ENCODE assay signal across 19 cellular contexts in genomic region chr2:198304859-198305258, GRCh38.
DNase-seq lines count a peak whose midpoint lies in the region; ATAC-seq and TF ChIP-seq lines count a peak whose summit lies in the region.
"Had no signal": no experiment of that assay in that cellular context is flagged by ENCODE, and none has a peak within 500 bp of the region (broad histone marks: within the 10 kb centered on the region; RNA-seq: fewer than 3 reads in every experiment).

No MANE protein-coding gene starts in this region.

- no peak overlapping the region for H2BK120ac ChIP-seq in mesendoderm (ENCODE audit: low read depth, low read length)

- peak; percentile 24 for ATAC-seq in effector memory CD8-positive, alpha-beta T cell (replicated peaks)
- ATAC-seq: CD8-positive, alpha-beta T cell; GM12878 had no signal

- in situ Hi-C loops in G401 (cut with HindIII; ENCODE audit: low sequenced_read_pairs), result loop anchor here (25.0 kb wide), 1 partner anchor 1182 kb away; no protein-coding TSS in a partner anchor

- no peaks in the 10 kb centered on the region for H3K36me3 ChIP-seq in HEK293 (ENCODE audit: control insufficient read depth in 2 of 2, insufficient read depth in 1 of 2, low read length in 2 of 2)
- H3K36me3 ChIP-seq in mesendoderm (ENCODE audit: control insufficient read depth, insufficient read depth, low read length), result no peaks in the 10 kb centered on the region
- no peaks in the 10 kb centered on the region for H3K36me3 ChIP-seq in hepatocyte (replicated peaks; ENCODE audit: insufficient read depth, low read depth)
- H3K36me3 ChIP-seq: BLaER1, HAP-1 had no signal

- no peaks in the 10 kb centered on the region for H3K36me3 Mint-ChIP-seq in effector memory CD8-positive, alpha-beta T cell (ENCODE audit: insufficient read depth)
- no peaks in the 10 kb centered on the region for H3K36me3 Mint-ChIP-seq in type B pancreatic cell
- H3K36me3 Mint-ChIP-seq: CD4-positive, CD25-positive, alpha-beta regulatory T cell; CD8-positive, alpha-beta T cell had no signal

- H2BK5ac ChIP-seq in mesendoderm (ENCODE audit: low read length), result no peak overlapping the region

- H3K9ac ChIP-seq in mesendoderm (ENCODE audit: low read length), result no peak overlapping the region
- H3K9ac ChIP-seq: BLaER1, GM23248 had no signal

- CTCF ChIA-PET in HEK293 (lab: Yijun Ruan, JAX), result interaction anchor here (0.5 to 1.3 kb wide), 3 partner anchors 8 to 380 kb away, joined by 3 to 5 read pairs (median 5); no protein-coding TSS in a partner anchor

- H3K9me3 ChIP-seq in HEK293 (ENCODE audit: control insufficient read depth, insufficient read depth, low read depth, low read length), result no peaks in the 10 kb centered on the region
- H3K9me3 ChIP-seq in hepatocyte (ENCODE audit: low read depth), result no peaks in the 10 kb centered on the region
- H3K9me3 ChIP-seq: BLaER1, Caco-2, HAP-1 had no signal

- H3K4me1 ChIP-seq in HEK293 (ENCODE audit: control insufficient read depth, insufficient read depth, low read length) (peaks cover 4% of the 10 kb centered on the region; the same call in 1 of the 2 replicates), mesendoderm (ENCODE audit: control insufficient read depth, low read depth, low read length) (no peaks in the 10 kb centered on the region), hepatocyte (ENCODE audit: insufficient read depth) (no peaks in the 10 kb centered on the region)
- H3K4me1 ChIP-seq: BLaER1, HAP-1 had no signal

- no peak overlapping the region for H4K8ac ChIP-seq in mesendoderm (ENCODE audit: low read depth, low read length)

- H3K27ac Mint-ChIP-seq in effector memory CD8-positive, alpha-beta T cell, result no peak overlapping the region
- H3K27ac Mint-ChIP-seq in type B pancreatic cell, result no peak overlapping the region
- H3K27ac Mint-ChIP-seq: B cell; CD4-positive, CD25-positive, alpha-beta regulatory T cell; CD8-positive, alpha-beta T cell had no signal

- no CpG with 5 or more reads among the region's 4 CpGs for WGBS in mesendoderm (ENCODE audit: extremely low coverage, insufficient coverage, low lambda C conversion rate)
- WGBS in hepatocyte (ENCODE audit: low lambda C conversion rate, missing lambda C conversion rate), result 78% methylated on average over 4 of the region's 4 CpGs

- TF ChIP-seq CTCF in HEK293 (tag by site-specific recombination; IDR thresholded peaks at IDR 0.05) (no peak), hepatocyte (IDR thresholded peaks at IDR 0.05; ENCODE audit: poor library complexity) (no peak), type B pancreatic cell (conservative IDR thresholded peaks at IDR 0.05) (no peak)

- H3K27me3 Mint-ChIP-seq in effector memory CD8-positive, alpha-beta T cell, result peaks cover 21 to 28% of the 10 kb centered on the region in 2 donors
- H3K27me3 Mint-ChIP-seq in type B pancreatic cell, result peaks cover 11% of the 10 kb centered on the region

- H2AFZ ChIP-seq in hepatocyte, result no peak overlapping the region
- H2AFZ ChIP-seq: GM23248 had no signal

- no peaks in the 10 kb centered on the region for H3K4me1 Mint-ChIP-seq in effector memory CD8-positive, alpha-beta T cell (ENCODE audit: low read depth in 2 of 2)
- H3K4me1 Mint-ChIP-seq in type B pancreatic cell (ENCODE audit: unreplicated experiment), result no peaks in the 10 kb centered on the region
- H3K4me1 Mint-ChIP-seq: B cell; CD4-positive, CD25-positive, alpha-beta regulatory T cell had no signal

- no peaks in the 10 kb centered on the region for H3K79me1 ChIP-seq in mesendoderm (ENCODE audit: low read length)

- no peak overlapping the region for H3K56ac ChIP-seq in mesendoderm (ENCODE audit: low read length)

- no peak for DNase-seq in effector memory CD8-positive, alpha-beta T cell
- DNase-seq in mesendoderm (peak; percentile 51), hepatocyte (ENCODE audit: low spot score) (no peak), G401 (ENCODE audit: low spot score) (no peak), type B pancreatic cell (ENCODE audit: extremely low spot score, unreplicated experiment) (no peak)
- DNase-seq: Caco-2; CD4-positive, CD25-positive, alpha-beta regulatory T cell; CD8-positive, alpha-beta T cell; DMS153; DND-41; GDM1; GM23248 had no signal

- no peak overlapping the region for H2AK5ac ChIP-seq in mesendoderm (ENCODE audit: low read length)

- no peak overlapping the region for H3K4me3 Mint-ChIP-seq in effector memory CD8-positive, alpha-beta T cell
- H3K4me3 Mint-ChIP-seq in type B pancreatic cell, result no peak overlapping the region
- H3K4me3 Mint-ChIP-seq: B cell; CD4-positive, CD25-positive, alpha-beta regulatory T cell; CD8-positive, alpha-beta T cell had no signal

- no peak overlapping the region for H3K4me3 ChIP-seq in HEK293 (ENCODE audit: low read depth, low read length)
- no peak overlapping the region for H3K4me3 ChIP-seq in mesendoderm (ENCODE audit: low read length)
- no peak overlapping the region for H3K4me3 ChIP-seq in hepatocyte
- H3K4me3 ChIP-seq: BLaER1, GM12878, GM23248, HAP-1 had no signal

- no peak overlapping the region for H4K5ac ChIP-seq in mesendoderm (ENCODE audit: low read length)

- POLR2A ChIA-PET in HEK293 (lab: Yijun Ruan, JAX), result no interaction called here

- H3K18ac ChIP-seq in mesendoderm (ENCODE audit: low read length), result no peak overlapping the region

- H3K4me2 ChIP-seq in mesendoderm (ENCODE audit: low read length) (no peak overlapping the region), hepatocyte (no peak overlapping the region)
- H3K4me2 ChIP-seq: BLaER1 had no signal

- no peaks in the 10 kb centered on the region for H3K9me3 Mint-ChIP-seq in effector memory CD8-positive, alpha-beta T cell
- no peaks in the 10 kb centered on the region for H3K9me3 Mint-ChIP-seq in type B pancreatic cell
- H3K9me3 Mint-ChIP-seq: CD4-positive, CD25-positive, alpha-beta regulatory T cell; CD8-positive, alpha-beta T cell had no signal

- H3K4ac ChIP-seq in mesendoderm (ENCODE audit: low read depth, low read length), result no peak overlapping the region

- no peak overlapping the region for H3K23ac ChIP-seq in mesendoderm (ENCODE audit: low read length)

- H3K27ac ChIP-seq in HEK293 (ENCODE audit: extremely low read depth, low read depth, low read length) (no peak overlapping the region), mesendoderm (ENCODE audit: low read depth, low read length) (no peak overlapping the region), hepatocyte (no peak overlapping the region)
- H3K27ac ChIP-seq: 22Rv1, BLaER1, C4-2B, GM23248 had no signal

- H3K27me3 ChIP-seq in mesendoderm (ENCODE audit: insufficient read depth, low read length, poor library complexity) (no peaks in the 10 kb centered on the region), hepatocyte (peaks cover 5% of the 10 kb centered on the region)
- H3K27me3 ChIP-seq: BLaER1 had no signal

- H3K9me2 ChIP-seq in hepatocyte (replicated peaks; ENCODE audit: insufficient read depth), result no peaks in the 10 kb centered on the region

- no peaks in the 10 kb centered on the region for H4K20me1 ChIP-seq in hepatocyte (ENCODE audit: insufficient read depth, poor library complexity, severe bottlenecking)
- H4K20me1 ChIP-seq: BLaER1 had no signal

- no peaks in the 10 kb centered on the region for H3K79me2 ChIP-seq in mesendoderm (ENCODE audit: control insufficient read depth, insufficient read depth, low read length)
- no peaks in the 10 kb centered on the region for H3K79me2 ChIP-seq in hepatocyte

- H2BK15ac ChIP-seq in mesendoderm (replicated peaks; ENCODE audit: low read depth), result no peak overlapping the region

TF ChIP-seq in HEK293, 187 proteins besides CTCF, POLR2A, EP300 and RAD21:
- no peak for TF ChIP-seq ZNF26 (tag by site-specific recombination; IDR thresholded peaks at IDR 0.05)
- 0 out of 2 replicates have a peak, but pooled peaks have one; percentile 9 for TF ChIP-seq TCF7L2 (IDR thresholded peaks at IDR 0.05; ENCODE audit: borderline replicate concordance, low read depth, low read length)
- no peak for TF ChIP-seq ZNF548 (tag by site-specific recombination; IDR thresholded peaks at IDR 0.05)
- TF ChIP-seq SCRT1 (tag by site-specific recombination; IDR thresholded peaks at IDR 0.05; ENCODE audit: borderline replicate concordance), result no peak
- no peak for TF ChIP-seq ZNF623 (tag by site-specific recombination; IDR thresholded peaks at IDR 0.05)
TF ChIP-seq in HEK293: peak in this region for 1.
